In the genomic region with DNA sequence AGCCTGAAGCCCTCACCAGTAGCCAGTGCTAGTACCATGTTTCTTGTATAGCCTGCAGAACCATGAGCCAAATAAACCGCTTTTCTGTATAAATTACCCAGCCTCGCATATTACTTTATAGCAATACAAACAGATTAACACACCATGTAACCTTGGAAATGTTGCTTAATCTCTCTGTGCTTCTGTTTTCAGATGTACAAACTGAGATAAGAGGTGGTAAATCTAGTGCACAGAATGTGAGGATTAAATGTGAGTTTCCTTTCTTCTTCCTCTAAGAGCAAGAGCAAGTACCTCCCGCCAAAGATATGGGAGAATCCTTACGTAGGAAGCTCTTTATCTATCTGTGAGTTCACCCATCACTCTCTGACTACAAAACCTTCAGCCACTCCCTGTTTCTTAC, we compare ENCODE assay signal across 1 cellular context.
TF ChIP-seq lines count a peak whose summit lies in the region.

No MANE protein-coding gene starts in this region.

TF ChIP-seq in HepG2, 621 proteins besides CTCF, POLR2A, EP300 and RAD21 (continued from another document):
- TF ChIP-seq, protein P1, sequence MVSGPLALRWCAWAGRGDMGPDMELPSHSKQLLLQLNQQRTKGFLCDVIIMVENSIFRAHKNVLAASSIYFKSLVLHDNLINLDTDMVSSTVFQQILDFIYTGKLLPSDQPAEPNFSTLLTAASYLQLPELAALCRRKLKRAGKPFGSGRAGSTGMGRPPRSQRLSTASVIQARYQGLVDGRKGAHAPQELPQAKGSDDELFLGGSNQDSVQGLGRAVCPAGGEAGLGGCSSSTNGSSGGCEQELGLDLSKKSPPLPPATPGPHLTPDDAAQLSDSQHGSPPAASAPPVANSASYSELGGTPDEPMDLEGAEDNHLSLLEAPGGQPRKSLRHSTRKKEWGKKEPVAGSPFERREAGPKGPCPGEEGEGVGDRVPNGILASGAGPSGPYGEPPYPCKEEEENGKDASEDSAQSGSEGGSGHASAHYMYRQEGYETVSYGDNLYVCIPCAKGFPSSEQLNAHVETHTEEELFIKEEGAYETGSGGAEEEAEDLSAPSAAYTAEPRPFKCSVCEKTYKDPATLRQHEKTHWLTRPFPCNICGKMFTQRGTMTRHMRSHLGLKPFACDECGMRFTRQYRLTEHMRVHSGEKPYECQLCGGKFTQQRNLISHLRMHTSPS (CRISPR knock-in tag; IDR thresholded peaks at IDR 0.05; ENCODE audit: low read depth), result no peak
- TF ChIP-seq HOXA3 (CRISPR knock-in tag; IDR thresholded peaks at IDR 0.05) (no peak), ZNF577 (CRISPR knock-in tag; IDR thresholded peaks at IDR 0.05; ENCODE audit: borderline replicate concordance, low read depth) (no peak), ZNF879 (CRISPR knock-in tag; IDR thresholded peaks at IDR 0.05) (no peak), ZNF335 (CRISPR knock-in tag; IDR thresholded peaks at IDR 0.05) (no peak), ZFP36 (IDR thresholded peaks at IDR 0.05; ENCODE audit: borderline replicate concordance, low read depth, low read length, partially characterized antibody) (no peak)
